8 cellular contexts compared by ENCODE assay signal in the genomic region with DNA sequence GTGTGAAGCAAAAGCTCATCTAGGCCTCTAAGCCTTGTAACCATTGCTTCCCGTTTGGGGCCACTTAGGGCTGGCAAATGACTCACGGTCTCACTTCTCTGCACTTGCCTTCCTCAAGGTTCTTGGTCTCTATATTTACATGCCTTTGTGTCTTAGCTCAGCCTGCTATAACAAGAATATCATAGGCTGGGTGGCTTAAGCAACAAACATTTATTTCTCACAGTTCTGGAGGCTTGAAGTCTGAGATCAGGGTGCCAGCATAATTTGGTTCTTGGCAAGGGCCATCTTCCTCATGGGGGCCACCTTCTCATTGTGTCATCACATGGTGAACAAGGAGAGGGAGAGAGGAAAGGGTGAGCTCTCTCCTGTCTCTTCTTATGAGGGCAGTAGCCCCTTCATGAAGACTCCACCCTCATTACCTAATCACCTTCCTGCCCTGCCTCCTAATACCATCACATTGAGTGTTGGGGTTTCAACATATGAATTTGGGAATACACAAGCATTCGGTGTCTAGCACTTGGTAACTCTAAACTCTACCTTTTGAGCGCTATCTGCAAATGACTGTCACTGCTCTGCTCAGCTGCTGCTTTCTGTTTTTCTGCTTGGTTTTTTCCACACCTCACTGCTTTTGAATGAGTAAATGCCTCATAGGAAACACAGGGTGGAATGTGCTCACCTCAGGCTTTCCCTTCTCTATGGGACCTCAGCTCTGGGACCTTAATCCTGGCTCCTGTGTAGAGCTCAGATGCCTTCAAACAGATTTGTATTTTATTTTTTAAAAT. TPM values are rescaled to one million over a fixed set of nuclear protein-coding genes. Genes with fewer than 3 reads are reported as not detected.
DNase-seq lines count a peak whose midpoint lies in the region; TF ChIP-seq lines count a peak whose summit lies in the region.

No MANE protein-coding gene starts in this region.

- BruUV-seq in Calu3 (replicated peaks; lab: Mats Ljungman, UMichigan), result no TSS peak

- no peaks in the 10 kb centered on the region for H3K9me3 Mint-ChIP-seq in Calu3 (ENCODE audit: low read depth, unreplicated experiment)

- H3K4me3 Mint-ChIP-seq in Calu3 (ENCODE audit: low read depth, unreplicated experiment), result no peak overlapping the region

- peaks cover 12% of the 10 kb centered on the region for H3K4me1 Mint-ChIP-seq in Calu3 (ENCODE audit: low read depth, unreplicated experiment)

- intact Hi-C loops in Calu3 (cut with micrococcal nuclease; ENCODE audit: unreplicated experiment), result no loop called here

- no peak overlapping the region for H3K27ac Mint-ChIP-seq in Calu3 (ENCODE audit: unreplicated experiment)

- H3K4me3 ChIP-seq in coronary artery, result no peak overlapping the region

- no peaks in the 10 kb centered on the region for H3K36me3 Mint-ChIP-seq in Calu3 (ENCODE audit: insufficient read depth, unreplicated experiment)

- CTCF ChIA-PET in Calu3 (lab: Charles Lee), result no interaction called here

- H3K27me3 Mint-ChIP-seq in Calu3 (ENCODE audit: unreplicated experiment), result no peaks in the 10 kb centered on the region

- H3K27ac ChIP-seq in coronary artery, result peak overlapping the region; percentile 70 to 80

- TF ChIP-seq CTCF in coronary artery (IDR thresholded peaks at IDR 0.05) (no peak), Calu3 (IDR thresholded peaks at IDR 0.05; ENCODE audit: unreplicated experiment) (no peak)

- peak; percentile 49 for DNase-seq in stimulated activated CD4-positive, alpha-beta T cell treated with anti-CD3 and anti-CD28 coated beads, Interleukin-15, amount 100 ng/mL, for 24 hours
- DNase-seq in stimulated activated CD4-positive, alpha-beta T cell treated with anti-CD3 and anti-CD28 coated beads, Interleukin-2, amount 100 ng/mL, for 48 hours, result no peak
- DNase-seq in KG1 (lab: John Stamatoyannopoulos, UW) (peak; percentile 34), coronary artery (ENCODE audit: low spot score) (no peak), NCI-H187 (lab: John Stamatoyannopoulos, UW) (no peak), Calu3 (no peak), COLO829 (ENCODE audit: low spot score) (no peak)
- DNase-seq in stimulated activated CD8-positive, alpha-beta memory T cell treated with anti-CD3 and anti-CD28 coated beads, Interleukin-4, amount 100 ng/mL, for 48 hours, result peak; percentile 29

RNA-seq across cellular contexts. Expression of gene ME3, which starts 16.2 kb away (rescaled TPM):
- 13.3 and 14.2 TPM in 2 replicates for total RNA-seq in Calu3 (2022)

Comparison
In these comparisons a context has a peak if more than half of its experiments do, and no peak if none do; other contexts are left out.
1. DNase-seq: peak in stimulated activated CD4-positive, alpha-beta T cell treated with anti-CD3 and anti-CD28 coated beads, Interleukin-15, amount 100 ng/mL, for 24 hours (single experiment), KG1 (single experiment) and stimulated activated CD8-positive, alpha-beta memory T cell treated with anti-CD3 and anti-CD28 coated beads, Interleukin-4, amount 100 ng/mL, for 48 hours (single experiment); none in stimulated activated CD4-positive, alpha-beta T cell treated with anti-CD3 and anti-CD28 coated beads, Interleukin-2, amount 100 ng/mL, for 48 hours (0 of 2), coronary artery (single experiment), NCI-H187 (0 of 2), Calu3 (single experiment) and COLO829 (single experiment).